8 cellular contexts compared by ENCODE assay signal in the genomic region with DNA sequence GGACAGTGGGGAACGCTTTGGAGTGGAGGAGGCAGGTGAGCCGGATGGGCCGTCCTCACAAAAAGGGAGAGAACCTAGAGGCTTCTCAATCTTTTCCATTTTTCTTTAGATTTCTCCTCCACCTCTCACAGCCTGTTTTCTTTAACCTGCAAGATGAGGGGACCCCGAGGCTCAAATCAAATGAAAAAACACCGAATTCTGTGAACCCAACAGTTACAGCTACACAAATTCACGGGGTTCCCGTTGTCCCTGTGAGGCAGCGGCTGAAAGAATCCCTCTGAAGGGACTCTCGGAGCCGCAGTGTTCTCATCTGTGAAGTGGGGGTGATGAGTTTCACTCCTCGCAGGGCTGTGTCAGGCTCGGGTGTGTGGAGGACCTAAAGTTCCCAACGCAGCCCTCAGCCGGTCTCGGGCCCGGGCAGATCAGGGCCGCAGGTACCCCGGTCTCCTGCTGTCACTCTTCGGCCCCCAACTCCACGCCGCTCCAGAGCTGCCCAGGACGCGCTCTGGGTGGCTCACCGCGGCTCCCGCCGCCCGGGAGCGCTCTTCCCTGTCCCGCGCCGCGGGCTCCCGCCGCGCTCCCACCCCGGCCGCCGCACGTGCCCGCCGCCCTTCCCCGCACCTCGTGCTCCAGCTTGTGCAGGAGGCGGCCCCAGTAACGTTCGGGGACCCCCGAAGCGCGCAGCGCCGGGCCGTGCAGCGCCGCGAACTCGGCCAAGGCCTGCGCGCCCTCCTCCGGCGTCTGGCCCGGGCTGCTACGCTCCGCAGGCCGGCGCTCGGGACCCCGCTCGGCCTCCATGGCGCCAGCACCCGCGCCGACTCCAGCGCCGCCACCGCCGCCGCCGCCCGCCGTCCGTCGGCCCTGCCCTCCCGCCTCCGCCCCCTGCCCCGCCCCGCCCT. TPM values are rescaled to one million over a fixed set of nuclear protein-coding genes. Genes with fewer than 3 reads are reported as not detected.
DNase-seq lines count a peak whose midpoint lies in the region; ATAC-seq and TF ChIP-seq lines count a peak whose summit lies in the region.

A gene (minus strand): TSS at position 863 of the 899 bp plus-strand sequence. CDS start 65 bp downstream, at position 798.

- H3K27ac Mint-ChIP-seq in endothelial cell (ENCODE audit: unreplicated experiment) = peak within 1 kb of the TSS; percentile 82

- TF ChIP-seq CTCF in GM10266 (IDR thresholded peaks at IDR 0.05; ENCODE audit: control insufficient read depth, insufficient read depth, low read depth, missing control alignments) = no peak
- no peak for TF ChIP-seq CTCF in endothelial cell (IDR thresholded peaks at IDR 0.05; ENCODE audit: unreplicated experiment)

- no peaks in the 10 kb centered on the region for H3K9me3 ChIP-seq in HAP-1

- H3K9me3 Mint-ChIP-seq in endothelial cell (ENCODE audit: unreplicated experiment) = no peaks in the 10 kb centered on the region

- no peak for ATAC-seq in GM19467 (IDR thresholded peaks at IDR 0.05; ENCODE audit: unreplicated experiment)

- peak within 1 kb of the TSS; percentile 69 for H3K4me3 ChIP-seq in HAP-1

- no peaks in the 10 kb centered on the region for H3K36me3 Mint-ChIP-seq in endothelial cell (ENCODE audit: low read depth, unreplicated experiment)

- H3K36me3 ChIP-seq in HAP-1 (replicated peaks) = peaks cover 26% of the 10 kb centered on the region

- DNase-seq in GM10266 (ENCODE audit: extremely low spot score) (peak; percentile 95), HAP-1 (ENCODE audit: low spot score in 2 of 2) (peak; percentile 19 to 68), NCI-H2171 treated with DMSO at 0.1 percent for 48 hours (lab: John Stamatoyannopoulos, UW) (peak; percentile 59), endothelial cell (ENCODE audit: low spot score) (peak; percentile 61), midbrain (lab: John Stamatoyannopoulos, UW) (peak; percentile 20)
- DNase-seq in activated CD8-positive, alpha-beta memory T cell treated with anti-CD3 and anti-CD28 coated beads for 4 hours (ENCODE audit: low read depth in 2 of 2) = peak; percentile 13 to 25
- peak; percentile 32 for DNase-seq in stimulated activated CD8-positive, alpha-beta memory T cell treated with anti-CD3 and anti-CD28 coated beads, Interleukin-15, amount 100 ng/mL, for 24 hours (ENCODE audit: low read depth)

- peaks cover 17% of the 10 kb centered on the region for H3K4me1 ChIP-seq in HAP-1

- no peaks in the 10 kb centered on the region for H3K27me3 ChIP-seq in HAP-1 (ENCODE audit: low read depth)

- H3K4me1 Mint-ChIP-seq in endothelial cell (ENCODE audit: unreplicated experiment) = peaks cover 11% of the 10 kb centered on the region

- peaks cover 4% of the 10 kb centered on the region for H3K27me3 Mint-ChIP-seq in endothelial cell (ENCODE audit: unreplicated experiment)

- in situ Hi-C loops in HAP-1 (cut with MboI; ENCODE audit: low sequenced_read_pairs) = no loop called here

- peak within 1 kb of the TSS; percentile 81 for H3K4me3 Mint-ChIP-seq in endothelial cell (ENCODE audit: unreplicated experiment)

RNA-seq across cellular contexts. Expression of the gene that starts here (rescaled TPM):
- total RNA-seq in endothelial cell (ENCODE audit: unreplicated experiment) = 15.1 TPM

Comparison
In these comparisons a context has a peak if more than half of its experiments do, and no peak if none do; other contexts are left out.
1. DNase-seq: peak in every context shown above with its lines; median percentile 95 in GM10266; 61 in endothelial cell; 59 in NCI-H2171 treated with DMSO at 0.1 percent for 48 hours; 44 in HAP-1; 32 in stimulated activated CD8-positive, alpha-beta memory T cell treated with anti-CD3 and anti-CD28 coated beads, Interleukin-15, amount 100 ng/mL, for 24 hours; 20 in midbrain; 19 in activated CD8-positive, alpha-beta memory T cell treated with anti-CD3 and anti-CD28 coated beads for 4 hours.